ENCODE assay signal across 23 cellular contexts in the genomic region with DNA sequence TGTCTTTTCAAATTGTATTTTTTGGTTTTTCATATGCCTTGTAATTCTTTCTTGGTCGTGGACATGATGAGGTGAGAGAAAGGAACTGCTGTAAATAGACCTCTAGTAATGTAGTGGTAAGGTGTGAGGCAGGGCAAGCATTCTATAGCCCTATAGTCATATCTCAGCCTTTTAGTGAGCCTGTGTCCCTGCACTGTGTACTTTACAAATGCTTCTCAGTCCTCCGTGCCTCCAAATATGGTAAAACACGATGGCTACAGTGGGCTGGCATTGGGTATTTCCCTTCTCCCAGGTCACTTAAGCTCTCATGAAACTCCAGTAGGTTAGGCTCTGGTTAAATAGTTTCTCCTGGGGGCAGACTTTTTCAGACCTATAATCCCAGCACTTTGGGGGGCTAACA.
"Had no signal": no experiment of that assay in that cellular context is flagged by ENCODE, and none has a peak within 500 bp of the region (broad histone marks: within the 10 kb centered on the region; RNA-seq: fewer than 3 reads in every experiment).

No MANE protein-coding gene starts in this region.

- H3K4me1 ChIP-seq: esophagus squamous epithelium, suprapubic skin had no signal

- FAIRE-seq: TTC549 had no signal

- H3K4me3 ChIP-seq: esophagus squamous epithelium, suprapubic skin had no signal

- H3K9me3 ChIP-seq: esophagus squamous epithelium, suprapubic skin had no signal

- H3K4me3 Mint-ChIP-seq: activated CD8-positive, alpha-beta T cell treated with anti-CD3 and anti-CD28 coated beads for 36 hours; brain; central memory CD8-positive, alpha-beta T cell; natural killer cell treated with Interleukin-12 subunit alpha and Interleukin-12 subunit beta and Interleukin-15 and Interleukin-18, amount 100 ng/mL, for 72 hours; stimulated activated naive CD8-positive, alpha-beta T cell treated with anti-CD3 and anti-CD28 coated beads, Interleukin-15, Interleukin-2, amounts not matched to agents 100 ng/mL and 50 ng/mL, for 24 hours; WTC11 had no signal

- H3K36me3 Mint-ChIP-seq: activated naive CD4-positive, alpha-beta T cell treated with anti-CD3 and anti-CD28 coated beads, Interleukin-2, amount 50 U/mL, for 72 hours; brain; natural killer cell treated with Interleukin-12 subunit alpha and Interleukin-12 subunit beta and Interleukin-15 and Interleukin-18, amount 100 ng/mL, for 72 hours; WTC11 had no signal

- ATAC-seq: activated CD8-positive, alpha-beta T cell treated with anti-CD3 and anti-CD28 coated beads for 36 hours; activated naive CD4-positive, alpha-beta T cell treated with anti-CD3 and anti-CD28 coated beads, Interleukin-2, amount 50 U/mL, for 72 hours; natural killer cell treated with Interleukin-12 subunit alpha and Interleukin-12 subunit beta and Interleukin-15 and Interleukin-18, amount 100 ng/mL, for 72 hours; WTC11 had no signal

- DNase-seq: activated CD4-positive, alpha-beta T cell treated with anti-CD3 and anti-CD28 coated beads for 48 hours; activated CD8-positive, alpha-beta T cell treated with anti-CD3 and anti-CD28 coated beads for 36 hours; activated effector memory CD4-positive, alpha-beta T cell treated with anti-CD3 and anti-CD28 coated beads, Interleukin-2, amount 50 U/mL, for 16 hours; activated T-cell treated with anti-CD3 and anti-CD28 coated beads, Interleukin-2, amount 50 U/mL, for 48 hours; cortex of kidney; effector CD4-positive, alpha-beta T cell; esophagus squamous epithelium; hypothalamus; kidney glomerular epithelial cell; mesendoderm; nucleus accumbens; posterior cingulate gyrus; stimulated activated CD4-positive, alpha-beta T cell treated with anti-CD3 and anti-CD28 coated beads, Interleukin-15, amount 100 ng/mL, for 24 hours; stimulated activated CD4-positive, alpha-beta T cell treated with anti-CD3 and anti-CD28 coated beads, Interleukin-4, amount 100 ng/mL, for 24 hours; T-helper 2 cell had no signal

- H3K27ac ChIP-seq: esophagus squamous epithelium, suprapubic skin had no signal

- H3K27me3 Mint-ChIP-seq: activated CD8-positive, alpha-beta T cell treated with anti-CD3 and anti-CD28 coated beads for 36 hours; central memory CD8-positive, alpha-beta T cell; stimulated activated naive CD8-positive, alpha-beta T cell treated with anti-CD3 and anti-CD28 coated beads, Interleukin-15, Interleukin-2, amounts not matched to agents 100 ng/mL and 50 ng/mL, for 24 hours had no signal

- H3K4me1 Mint-ChIP-seq: central memory CD8-positive, alpha-beta T cell had no signal

- H3K36me3 ChIP-seq: esophagus squamous epithelium, suprapubic skin had no signal

- H3K9me3 Mint-ChIP-seq: activated CD8-positive, alpha-beta T cell treated with anti-CD3 and anti-CD28 coated beads for 36 hours; activated naive CD4-positive, alpha-beta T cell treated with anti-CD3 and anti-CD28 coated beads, Interleukin-2, amount 50 U/mL, for 72 hours; brain; central memory CD8-positive, alpha-beta T cell; natural killer cell treated with Interleukin-12 subunit alpha and Interleukin-12 subunit beta and Interleukin-15 and Interleukin-18, amount 100 ng/mL, for 72 hours; stimulated activated naive CD8-positive, alpha-beta T cell treated with anti-CD3 and anti-CD28 coated beads, Interleukin-15, Interleukin-2, amounts not matched to agents 100 ng/mL and 50 ng/mL, for 24 hours; WTC11 had no signal

- H3K27me3 ChIP-seq: esophagus squamous epithelium, suprapubic skin had no signal

- H3K27ac Mint-ChIP-seq: activated CD8-positive, alpha-beta T cell treated with anti-CD3 and anti-CD28 coated beads for 36 hours; activated naive CD4-positive, alpha-beta T cell treated with anti-CD3 and anti-CD28 coated beads, Interleukin-2, amount 50 U/mL, for 72 hours; brain; natural killer cell treated with Interleukin-12 subunit alpha and Interleukin-12 subunit beta and Interleukin-15 and Interleukin-18, amount 100 ng/mL, for 72 hours; stimulated activated naive CD8-positive, alpha-beta T cell treated with anti-CD3 and anti-CD28 coated beads, Interleukin-15, Interleukin-2, amounts not matched to agents 100 ng/mL and 50 ng/mL, for 24 hours; WTC11 had no signal
